ENCODE assay signal across 1 cellular context in the genomic region with DNA sequence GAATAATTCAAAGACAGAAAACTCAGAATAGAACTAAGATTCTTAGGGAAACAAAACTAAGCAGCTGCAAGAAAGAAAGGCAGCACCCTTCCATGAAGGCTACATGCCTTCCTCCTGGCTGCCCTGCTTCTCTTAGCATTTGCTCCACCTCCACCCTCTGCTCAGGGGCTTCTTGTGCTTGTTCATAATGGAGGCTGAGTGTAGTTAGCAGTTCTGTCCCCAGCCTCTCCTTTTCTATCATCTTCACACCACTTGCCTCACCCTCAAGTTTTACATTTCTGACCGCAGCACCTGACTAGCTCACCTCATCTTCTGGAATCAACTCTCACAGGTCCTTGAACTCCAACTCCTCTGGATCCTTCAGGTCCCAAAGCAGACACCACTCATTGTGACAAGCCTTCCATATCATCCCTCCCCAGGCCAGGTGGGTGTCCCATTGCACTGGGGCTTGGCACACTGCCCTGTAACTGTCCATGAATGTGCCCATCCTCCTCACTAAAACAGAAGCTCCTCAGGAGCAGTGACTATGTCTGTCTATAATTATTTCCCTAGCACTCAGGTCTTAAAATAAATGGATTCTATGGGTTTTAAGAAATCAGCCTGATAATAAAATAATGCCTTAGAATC.
TF ChIP-seq lines count a peak whose summit lies in the region.

No MANE protein-coding gene starts in this region.

TF ChIP-seq in K562, 482 proteins besides CTCF, POLR2A, EP300 and RAD21:
- TF ChIP-seq, protein P1, sequence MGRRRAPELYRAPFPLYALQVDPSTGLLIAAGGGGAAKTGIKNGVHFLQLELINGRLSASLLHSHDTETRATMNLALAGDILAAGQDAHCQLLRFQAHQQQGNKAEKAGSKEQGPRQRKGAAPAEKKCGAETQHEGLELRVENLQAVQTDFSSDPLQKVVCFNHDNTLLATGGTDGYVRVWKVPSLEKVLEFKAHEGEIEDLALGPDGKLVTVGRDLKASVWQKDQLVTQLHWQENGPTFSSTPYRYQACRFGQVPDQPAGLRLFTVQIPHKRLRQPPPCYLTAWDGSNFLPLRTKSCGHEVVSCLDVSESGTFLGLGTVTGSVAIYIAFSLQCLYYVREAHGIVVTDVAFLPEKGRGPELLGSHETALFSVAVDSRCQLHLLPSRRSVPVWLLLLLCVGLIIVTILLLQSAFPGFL (CRISPR knock-in tag; IDR thresholded peaks at IDR 0.05) = no peak
- TF ChIP-seq SUPT5H (IDR thresholded peaks at IDR 0.05) = no peak
- TF ChIP-seq JUNB (CRISPR knock-in tag; conservative IDR thresholded peaks at IDR 0.05) = no peak
- no peak for TF ChIP-seq THRAP3 (IDR thresholded peaks at IDR 0.05; ENCODE audit: borderline replicate concordance)
- TF ChIP-seq SMAD3 (CRISPR knock-in tag; conservative IDR thresholded peaks at IDR 0.05) = no peak
- TF ChIP-seq BRD9 (IDR thresholded peaks at IDR 0.05; ENCODE audit: low read depth, partially characterized antibody) = no peak
- TF ChIP-seq NFATC3 (IDR thresholded peaks at IDR 0.05) = no peak
- no peak for TF ChIP-seq BDP1 (IDR thresholded peaks at IDR 0.05; ENCODE audit: insufficient read depth, insufficient read length)
- no peak for TF ChIP-seq HLTF (IDR thresholded peaks at IDR 0.05)
- no peak for TF ChIP-seq L3MBTL2 (IDR thresholded peaks at IDR 0.05)
- no peak for TF ChIP-seq ESRRB (CRISPR knock-in tag; IDR thresholded peaks at IDR 0.05; ENCODE audit: borderline replicate concordance)
